29 cellular contexts compared by ENCODE assay signal in genomic region chr2:31606511-31606910, GRCh38. TPM values are rescaled to one million over a fixed set of nuclear protein-coding genes. Genes with fewer than 3 reads are reported as not detected.
"Had no signal": no experiment of that assay in that cellular context is flagged by ENCODE, and none has a peak within 500 bp of the region (broad histone marks: within the 10 kb centered on the region; RNA-seq: fewer than 3 reads in every experiment).

No MANE protein-coding gene starts in this region.

- H3K36me3 ChIP-seq: gastroesophageal sphincter, heart left ventricle, prostate gland, right atrium auricular region, tibial artery had no signal

- H3K9me3 ChIP-seq: prostate gland had no signal

- H3K27ac ChIP-seq: gastroesophageal sphincter, heart left ventricle, prostate gland, right atrium auricular region, tibial artery had no signal

- ATAC-seq: effector memory CD8-positive, alpha-beta T cell; gastroesophageal sphincter; heart left ventricle; left ventricle myocardium superior; mucosa of descending colon; stimulated activated naive CD8-positive, alpha-beta T cell treated with anti-CD3 and anti-CD28 coated beads, Interleukin-15, Interleukin-2, amounts not matched to agents 100 U/mL and 50 U/mL, for 24 hours had no signal

- FAIRE-seq: TTC549 had no signal

- DNase-seq: activated B cell treated with CpG ODN at 0.5 μM for 24 hours; activated CD4-positive, alpha-beta memory T cell treated with anti-CD3 and anti-CD28 coated beads, Interleukin-2, amount 10 ng/mL, durations not matched to agents 7 days and 5 days; activated CD4-positive, alpha-beta T cell treated with anti-CD3 and anti-CD28 coated beads for 48 hours; activated naive CD4-positive, alpha-beta T cell treated with Interleukin-2 at 50 U/mL for 16 hours; activated naive CD8-positive, alpha-beta T cell treated with anti-CD3 and anti-CD28 coated beads, Interleukin-2, amount 10 ng/mL, durations not matched to agents 7 days and 5 days; activated T-cell treated with anti-CD3 and anti-CD28 coated beads, Interleukin-2, amount 50 U/mL, for 24 hours; amygdala; caudate nucleus; effector memory CD8-positive, alpha-beta T cell; heart left ventricle; immature natural killer cell; kidney glomerular epithelial cell; left ventricle myocardium superior; mucosa of descending colon; naive B cell; stimulated activated naive CD8-positive, alpha-beta T cell treated with anti-CD3 and anti-CD28 coated beads, Interleukin-15, Interleukin-2, amounts not matched to agents 100 U/mL and 50 U/mL, for 24 hours; substantia nigra; T-helper 2 cell; tibial artery had no signal

- H3K4me1 ChIP-seq: gastroesophageal sphincter, heart left ventricle, prostate gland, right atrium auricular region, tibial artery had no signal

- H3K4me3 ChIP-seq: gastroesophageal sphincter, heart left ventricle, mucosa of descending colon, prostate gland, right atrium auricular region, tibial artery had no signal

- H3K27me3 ChIP-seq: gastroesophageal sphincter, heart left ventricle, right atrium auricular region, tibial artery had no signal

RNA-seq across cellular contexts. Expression of gene SRD5A2, which starts 25.8 kb away (rescaled TPM):
- total RNA-seq: activated B cell treated with CpG ODN at 0.5 μM for 24 hours; activated CD4-positive, alpha-beta memory T cell treated with anti-CD3 and anti-CD28 coated beads, Interleukin-2, amount 10 ng/mL, durations not matched to agents 7 days and 5 days; activated naive CD8-positive, alpha-beta T cell treated with anti-CD3 and anti-CD28 coated beads, Interleukin-2, amount 10 ng/mL, durations not matched to agents 7 days and 5 days; activated T-helper 2 cell treated with anti-CD3 and anti-CD28 coated beads, Interferon-gamma antibody, Interleukin-2, Interleukin-4, amounts not matched to agents 10 μg/mL and 5 μg/mL and 100 μg/mL, durations not matched to agents 14 hours and 24 hours and 36 hours; dermis microvascular lymphatic vessel endothelial cell; fibroblast of lung; gastroesophageal sphincter; heart left ventricle; left ventricle myocardium superior; mucosa of descending colon; neural crest cell; osteoblast; right atrium auricular region; skeletal muscle tissue had no signal
